Comparison of ENCODE assay signal across 23 cellular contexts in genomic region chr6:106693343-106693742, GRCh38.
DNase-seq lines count a peak whose midpoint lies in the region; ATAC-seq and TF ChIP-seq lines count a peak whose summit lies in the region.
"Had no signal": no experiment of that assay in that cellular context is flagged by ENCODE, and none has a peak within 500 bp of the region (broad histone marks: within the 10 kb centered on the region; RNA-seq: fewer than 3 reads in every experiment).

No MANE protein-coding gene starts in this region.

- ATAC-seq in mucosa of descending colon, result peak; percentile 26
- no peak for ATAC-seq in heart left ventricle
- ATAC-seq in HG02623 (IDR thresholded peaks at IDR 0.05; ENCODE audit: unreplicated experiment), result no peak
- ATAC-seq: K562; natural killer cell treated with Interleukin-12 subunit alpha and Interleukin-12 subunit beta and Interleukin-15 and Interleukin-18, amount 100 ng/mL, for 72 hours had no signal

- POLR2A ChIA-PET in HEK293 (lab: Yijun Ruan, JAX), result no interaction called here

- H3K27ac ChIP-seq in HEK293 (ENCODE audit: extremely low read depth, low read depth, low read length), result no peak overlapping the region
- H3K27ac ChIP-seq in heart left ventricle, result no peak overlapping the region
- H3K27ac ChIP-seq: colonic mucosa, ovary, RWPE1, SK-N-MC, VCaP had no signal

- intact Hi-C loops in mucosa of descending colon (cut with DNase I, micrococcal nuclease), result no loop called here
- intact Hi-C loops in heart left ventricle (cut with DNase I), result no loop called here

- WGBS in heart left ventricle, 4 donors, result 89 to 96% (median 91%) methylated on average over 1 of the region's 1 CpG

- H3K4me1 ChIP-seq in HEK293 (ENCODE audit: control insufficient read depth, insufficient read depth, low read length) (0 out of 2 replicates have a peak, but pooled peaks cover 7% of the 10 kb centered on the region), mucosa of descending colon (ENCODE audit: low read depth) (peaks cover 16% of the 10 kb centered on the region), heart left ventricle (peaks cover 0 to 4% (median 0%) of the 10 kb centered on the region in 12 donors)
- H3K4me1 ChIP-seq: colonic mucosa had no signal

- TF ChIP-seq POLR2A in heart left ventricle (IDR thresholded peaks at IDR 0.05), result no peak

- no peaks in the 10 kb centered on the region for H3K9me3 ChIP-seq in HEK293 (ENCODE audit: control insufficient read depth, insufficient read depth, low read depth, low read length)
- no peaks in the 10 kb centered on the region for H3K9me3 ChIP-seq in mucosa of descending colon
- H3K9me3 ChIP-seq in heart left ventricle, result no peaks in the 10 kb centered on the region
- H3K9me3 ChIP-seq: colonic mucosa, ovary, right lobe of liver had no signal

- DNase-seq in Ammon's horn (ENCODE audit: low spot score) (peak; percentile 9), astrocyte of the hippocampus (ENCODE audit: low read depth, low spot score) (peak; percentile 31), mucosa of descending colon (no peak), heart left ventricle (no peak), NCI-H187 (lab: John Stamatoyannopoulos, UW) (no peak)
- no peak for DNase-seq in activated CD4-positive, alpha-beta T cell treated with anti-CD3 and anti-CD28 coated beads, Interleukin-2, amount 50 U/mL, for 4 hours
- DNase-seq: activated CD8-positive, alpha-beta memory T cell treated with anti-CD3 and anti-CD28 coated beads, Interleukin-2, amount 50 U/mL, for 48 hours; activated naive CD8-positive, alpha-beta T cell treated with anti-CD3 and anti-CD28 coated beads, Interleukin-2, amount 10 ng/mL, durations not matched to agents 7 days and 5 days; CD4-positive, CD25-positive, alpha-beta regulatory T cell; colonic mucosa; HCEC 1CT; ovary; right lobe of liver; stimulated activated CD4-positive, alpha-beta T cell treated with anti-CD3 and anti-CD28 coated beads, Interleukin-15, amount 100 ng/mL, for 24 hours; stimulated activated CD8-positive, alpha-beta memory T cell treated with anti-CD3 and anti-CD28 coated beads, Interleukin-4, amount 100 ng/mL, for 48 hours; T-helper 2 cell had no signal

- CTCF ChIA-PET in HEK293 (lab: Yijun Ruan, JAX), result interaction anchor here (0.7 to 1.7 kb wide), 4 partner anchors 11 to 386 kb away, joined by 4 to 8 read pairs (median 5); no protein-coding TSS in a partner anchor

- H3K4me3 ChIP-seq in HEK293 (ENCODE audit: low read depth, low read length) (no peak overlapping the region), mucosa of descending colon (no peak overlapping the region), heart left ventricle (no peak overlapping the region)
- H3K4me3 ChIP-seq: colonic mucosa, K562, ovary, right lobe of liver, SK-N-MC had no signal

- H3K36me3 ChIP-seq in HEK293 (ENCODE audit: control insufficient read depth in 2 of 2, insufficient read depth in 1 of 2, low read length in 2 of 2) (no peaks in the 10 kb centered on the region), mucosa of descending colon (ENCODE audit: low read depth) (no peaks in the 10 kb centered on the region), heart left ventricle (no peaks in the 10 kb centered on the region)
- H3K36me3 ChIP-seq: colonic mucosa, ovary, right lobe of liver had no signal

- TF ChIP-seq CTCF in HEK293 (tag by site-specific recombination; IDR thresholded peaks at IDR 0.05) (no peak), mucosa of descending colon (IDR thresholded peaks at IDR 0.05) (no peak), heart left ventricle (IDR thresholded peaks at IDR 0.05) (no peak)

- no peaks in the 10 kb centered on the region for H3K27me3 ChIP-seq in heart left ventricle
- H3K27me3 ChIP-seq: colonic mucosa, ovary, right lobe of liver had no signal

TF ChIP-seq in HEK293, 187 proteins besides CTCF, POLR2A, EP300 and RAD21:
- TF ChIP-seq ZNF184 (tag by site-specific recombination; IDR thresholded peaks at IDR 0.05) (peak; percentile 82), ZFP37 (tag by site-specific recombination; IDR thresholded peaks at IDR 0.05) (no peak), FEZF1 (tag by site-specific recombination; IDR thresholded peaks at IDR 0.05) (0 out of 2 replicates have a peak, but pooled peaks have one; percentile 8), ZNF223 (tag by site-specific recombination; IDR thresholded peaks at IDR 0.05) (no peak), ZNF501 (tag by site-specific recombination; IDR thresholded peaks at IDR 0.05) (no peak)

Comparison
In these comparisons a context has a peak if more than half of its experiments do, and no peak if none do; other contexts are left out.
1. DNase-seq: peak in Ammon's horn (single experiment) and astrocyte of the hippocampus (single experiment); none in mucosa of descending colon (0 of 3), heart left ventricle (0 of 5), activated CD4-positive, alpha-beta T cell treated with anti-CD3 and anti-CD28 coated beads, Interleukin-2, amount 50 U/mL, for 4 hours (0 of 2) and NCI-H187 (0 of 2).